In the genomic region with DNA sequence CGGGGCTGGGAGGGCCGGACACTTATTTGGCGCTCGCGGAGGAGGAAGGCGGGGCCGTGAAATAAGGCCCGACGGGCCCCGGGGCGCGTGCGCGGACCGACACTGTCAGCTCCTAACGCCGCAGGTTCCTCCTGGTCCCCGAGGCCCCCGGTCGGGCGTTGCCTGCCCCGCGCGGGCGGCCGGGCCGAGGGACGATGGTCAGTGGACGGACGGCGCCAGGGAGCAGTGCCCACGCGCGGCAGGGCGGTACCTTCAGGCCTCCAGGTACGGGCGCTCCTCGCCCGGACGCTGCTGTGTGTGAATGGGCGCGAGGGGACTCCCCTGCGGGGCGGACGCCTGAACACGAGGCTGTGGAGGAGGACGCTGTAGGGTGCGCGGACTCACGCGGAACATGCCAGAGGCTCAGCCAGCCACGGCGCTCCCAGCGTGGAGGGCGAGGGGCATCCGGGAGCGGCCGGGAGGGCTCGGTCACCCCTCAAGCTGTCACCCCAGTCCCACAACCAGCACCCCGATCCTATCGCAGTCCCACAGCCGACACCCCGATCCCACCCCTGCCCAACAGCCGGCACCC, we compare ENCODE assay signal across 1 cellular context.
TF ChIP-seq lines count a peak whose summit lies in the region.

No MANE protein-coding gene starts in this region.

TF ChIP-seq in HepG2, 621 proteins besides CTCF, POLR2A, EP300 and RAD21 (continued from another document and continues in another):
- no peak for TF ChIP-seq ZNF770 (CRISPR knock-in tag; IDR thresholded peaks at IDR 0.05)
- TF ChIP-seq ZNF530 (CRISPR knock-in tag; IDR thresholded peaks at IDR 0.05; ENCODE audit: low read depth): no peak
- no peak for TF ChIP-seq PCBP2 (optimal IDR thresholded peaks at IDR 0.05; ENCODE audit: low read depth, low read length, poor library complexity, severe bottlenecking)
- TF ChIP-seq ZNF441 (CRISPR knock-in tag; IDR thresholded peaks at IDR 0.05; ENCODE audit: borderline replicate concordance): peak; percentile 75; the same call in 1 of the 2 replicates
- TF ChIP-seq KIAA2018 (CRISPR knock-in tag; IDR thresholded peaks at IDR 0.05; ENCODE audit: borderline replicate concordance): no peak
- no peak for TF ChIP-seq TRIM24 (CRISPR knock-in tag; IDR thresholded peaks at IDR 0.05)
- no peak for TF ChIP-seq SMARCC2 (IDR thresholded peaks at IDR 0.05)
- peak; percentile 95 for TF ChIP-seq ARID4A (CRISPR knock-in tag; IDR thresholded peaks at IDR 0.05; ENCODE audit: borderline replicate concordance)
- TF ChIP-seq, protein P1, sequence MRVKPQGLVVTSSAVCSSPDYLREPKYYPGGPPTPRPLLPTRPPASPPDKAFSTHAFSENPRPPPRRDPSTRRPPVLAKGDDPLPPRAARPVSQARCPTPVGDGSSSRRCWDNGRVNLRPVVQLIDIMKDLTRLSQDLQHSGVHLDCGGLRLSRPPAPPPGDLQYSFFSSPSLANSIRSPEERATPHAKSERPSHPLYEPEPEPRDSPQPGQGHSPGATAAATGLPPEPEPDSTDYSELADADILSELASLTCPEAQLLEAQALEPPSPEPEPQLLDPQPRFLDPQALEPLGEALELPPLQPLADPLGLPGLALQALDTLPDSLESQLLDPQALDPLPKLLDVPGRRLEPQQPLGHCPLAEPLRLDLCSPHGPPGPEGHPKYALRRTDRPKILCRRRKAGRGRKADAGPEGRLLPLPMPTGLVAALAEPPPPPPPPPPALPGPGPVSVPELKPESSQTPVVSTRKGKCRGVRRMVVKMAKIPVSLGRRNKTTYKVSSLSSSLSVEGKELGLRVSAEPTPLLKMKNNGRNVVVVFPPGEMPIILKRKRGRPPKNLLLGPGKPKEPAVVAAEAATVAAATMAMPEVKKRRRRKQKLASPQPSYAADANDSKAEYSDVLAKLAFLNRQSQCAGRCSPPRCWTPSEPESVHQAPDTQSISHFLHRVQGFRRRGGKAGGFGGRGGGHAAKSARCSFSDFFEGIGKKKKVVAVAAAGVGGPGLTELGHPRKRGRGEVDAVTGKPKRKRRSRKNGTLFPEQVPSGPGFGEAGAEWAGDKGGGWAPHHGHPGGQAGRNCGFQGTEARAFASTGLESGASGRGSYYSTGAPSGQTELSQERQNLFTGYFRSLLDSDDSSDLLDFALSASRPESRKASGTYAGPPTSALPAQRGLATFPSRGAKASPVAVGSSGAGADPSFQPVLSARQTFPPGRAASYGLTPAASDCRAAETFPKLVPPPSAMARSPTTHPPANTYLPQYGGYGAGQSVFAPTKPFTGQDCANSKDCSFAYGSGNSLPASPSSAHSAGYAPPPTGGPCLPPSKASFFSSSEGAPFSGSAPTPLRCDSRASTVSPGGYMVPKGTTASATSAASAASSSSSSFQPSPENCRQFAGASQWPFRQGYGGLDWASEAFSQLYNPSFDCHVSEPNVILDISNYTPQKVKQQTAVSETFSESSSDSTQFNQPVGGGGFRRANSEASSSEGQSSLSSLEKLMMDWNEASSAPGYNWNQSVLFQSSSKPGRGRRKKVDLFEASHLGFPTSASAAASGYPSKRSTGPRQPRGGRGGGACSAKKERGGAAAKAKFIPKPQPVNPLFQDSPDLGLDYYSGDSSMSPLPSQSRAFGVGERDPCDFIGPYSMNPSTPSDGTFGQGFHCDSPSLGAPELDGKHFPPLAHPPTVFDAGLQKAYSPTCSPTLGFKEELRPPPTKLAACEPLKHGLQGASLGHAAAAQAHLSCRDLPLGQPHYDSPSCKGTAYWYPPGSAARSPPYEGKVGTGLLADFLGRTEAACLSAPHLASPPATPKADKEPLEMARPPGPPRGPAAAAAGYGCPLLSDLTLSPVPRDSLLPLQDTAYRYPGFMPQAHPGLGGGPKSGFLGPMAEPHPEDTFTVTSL (CRISPR knock-in tag; IDR thresholded peaks at IDR 0.05; ENCODE audit: borderline replicate concordance): no peak
- TF ChIP-seq POGZ (CRISPR knock-in tag; IDR thresholded peaks at IDR 0.05): peak; percentile 53; the same call in 1 of the 2 replicates
- TF ChIP-seq ATF1 (CRISPR knock-in tag; IDR thresholded peaks at IDR 0.05): no peak
- peak; percentile 72 for TF ChIP-seq RXRB (CRISPR knock-in tag; IDR thresholded peaks at IDR 0.05; ENCODE audit: borderline replicate concordance)
- TF ChIP-seq ZNF570 (CRISPR knock-in tag; IDR thresholded peaks at IDR 0.05; ENCODE audit: borderline replicate concordance): peak; percentile 88; the same call in 1 of the 2 replicates
- TF ChIP-seq BCLAF1 (IDR thresholded peaks at IDR 0.05): no peak
- TF ChIP-seq BHLHE40 (IDR thresholded peaks at IDR 0.05; ENCODE audit: low read length): no peak
- peak; percentile 86; the same call in 1 of the 2 replicates for TF ChIP-seq ZNF672 (CRISPR knock-in tag; IDR thresholded peaks at IDR 0.05)
- no peak for TF ChIP-seq ZNF670 (CRISPR knock-in tag; IDR thresholded peaks at IDR 0.05; ENCODE audit: borderline replicate concordance)
- peak; percentile 80 for TF ChIP-seq SAFB2 (CRISPR knock-in tag; IDR thresholded peaks at IDR 0.05; ENCODE audit: borderline replicate concordance, low read depth)
- TF ChIP-seq, protein P2, sequence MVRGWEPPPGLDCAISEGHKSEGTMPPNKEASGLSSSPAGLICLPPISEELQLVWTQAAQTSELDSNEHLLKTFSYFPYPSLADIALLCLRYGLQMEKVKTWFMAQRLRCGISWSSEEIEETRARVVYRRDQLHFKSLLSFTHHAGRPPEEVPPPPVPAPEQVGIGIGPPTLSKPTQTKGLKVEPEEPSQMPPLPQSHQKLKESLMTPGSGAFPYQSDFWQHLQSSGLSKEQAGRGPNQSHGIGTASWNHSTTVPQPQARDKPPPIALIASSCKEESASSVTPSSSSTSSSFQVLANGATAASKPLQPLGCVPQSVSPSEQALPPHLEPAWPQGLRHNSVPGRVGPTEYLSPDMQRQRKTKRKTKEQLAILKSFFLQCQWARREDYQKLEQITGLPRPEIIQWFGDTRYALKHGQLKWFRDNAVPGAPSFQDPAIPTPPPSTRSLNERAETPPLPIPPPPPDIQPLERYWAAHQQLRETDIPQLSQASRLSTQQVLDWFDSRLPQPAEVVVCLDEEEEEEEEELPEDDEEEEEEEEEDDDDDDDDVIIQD (CRISPR knock-in tag; IDR thresholded peaks at IDR 0.05; ENCODE audit: low read depth): peak; percentile 25; the same call in 1 of the 2 replicates
- TF ChIP-seq, protein P3, sequence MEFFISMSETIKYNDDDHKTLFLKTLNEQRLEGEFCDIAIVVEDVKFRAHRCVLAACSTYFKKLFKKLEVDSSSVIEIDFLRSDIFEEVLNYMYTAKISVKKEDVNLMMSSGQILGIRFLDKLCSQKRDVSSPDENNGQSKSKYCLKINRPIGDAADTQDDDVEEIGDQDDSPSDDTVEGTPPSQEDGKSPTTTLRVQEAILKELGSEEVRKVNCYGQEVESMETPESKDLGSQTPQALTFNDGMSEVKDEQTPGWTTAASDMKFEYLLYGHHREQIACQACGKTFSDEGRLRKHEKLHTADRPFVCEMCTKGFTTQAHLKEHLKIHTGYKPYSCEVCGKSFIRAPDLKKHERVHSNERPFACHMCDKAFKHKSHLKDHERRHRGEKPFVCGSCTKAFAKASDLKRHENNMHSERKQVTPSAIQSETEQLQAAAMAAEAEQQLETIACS (CRISPR knock-in tag; IDR thresholded peaks at IDR 0.05): no peak; the same call in 1 of the 2 replicates
